1 cellular context compared by ENCODE assay signal in the genomic region with DNA sequence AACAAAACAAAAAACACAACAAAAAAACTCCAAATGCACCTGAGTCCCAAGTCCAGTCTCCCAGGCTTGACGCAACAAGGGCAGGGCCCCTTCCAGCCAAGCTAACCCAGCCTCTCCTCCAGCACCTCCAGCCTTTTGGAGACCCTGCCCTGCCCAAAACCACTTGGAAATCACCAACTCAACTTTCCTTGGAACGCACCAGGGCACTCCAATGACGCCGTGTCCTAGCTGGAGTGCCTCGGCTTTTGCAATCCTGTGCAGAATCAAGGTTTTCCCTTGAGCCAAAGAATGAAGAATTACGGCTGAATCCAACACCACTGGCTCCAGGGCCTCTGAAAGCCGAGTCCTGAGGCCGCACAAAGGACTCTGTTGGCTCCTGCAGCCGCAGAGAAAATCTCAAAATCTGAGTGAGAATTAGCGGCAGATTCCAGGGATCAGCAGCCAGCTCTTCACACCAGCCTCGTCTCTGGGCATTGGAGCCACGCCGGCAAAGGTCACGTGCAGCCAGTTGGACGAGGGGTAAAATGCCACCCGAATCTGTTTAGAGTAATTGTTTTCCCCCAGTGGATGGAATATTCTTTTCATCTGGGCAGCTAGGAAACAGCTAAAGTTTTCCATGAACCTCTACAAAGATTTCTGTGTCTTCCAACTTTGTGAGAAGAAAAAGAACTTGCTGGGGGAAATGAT.
TF ChIP-seq lines count a peak whose summit lies in the region.

No MANE protein-coding gene starts in this region.

TF ChIP-seq in IMR-90, 13 proteins besides CTCF, POLR2A, EP300 and RAD21:
- no peak for TF ChIP-seq RCOR1 (IDR thresholded peaks at IDR 0.05; ENCODE audit: insufficient replicate concordance, low read length)
- TF ChIP-seq CHD1 (IDR thresholded peaks at IDR 0.05; ENCODE audit: low read depth, low read length) = no peak
- TF ChIP-seq, protein P1, sequence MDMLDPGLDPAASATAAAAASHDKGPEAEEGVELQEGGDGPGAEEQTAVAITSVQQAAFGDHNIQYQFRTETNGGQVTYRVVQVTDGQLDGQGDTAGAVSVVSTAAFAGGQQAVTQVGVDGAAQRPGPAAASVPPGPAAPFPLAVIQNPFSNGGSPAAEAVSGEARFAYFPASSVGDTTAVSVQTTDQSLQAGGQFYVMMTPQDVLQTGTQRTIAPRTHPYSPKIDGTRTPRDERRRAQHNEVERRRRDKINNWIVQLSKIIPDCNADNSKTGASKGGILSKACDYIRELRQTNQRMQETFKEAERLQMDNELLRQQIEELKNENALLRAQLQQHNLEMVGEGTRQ (IDR thresholded peaks at IDR 0.05; ENCODE audit: low read depth, low read length) = no peak
- no peak for TF ChIP-seq MAZ (IDR thresholded peaks at IDR 0.05; ENCODE audit: borderline replicate concordance, low read depth, low read length)
- no peak for TF ChIP-seq NFE2L2 (IDR thresholded peaks at IDR 0.05; ENCODE audit: low read depth, low read length)
